ENCODE assay signal across 8 cellular contexts in the genomic region with DNA sequence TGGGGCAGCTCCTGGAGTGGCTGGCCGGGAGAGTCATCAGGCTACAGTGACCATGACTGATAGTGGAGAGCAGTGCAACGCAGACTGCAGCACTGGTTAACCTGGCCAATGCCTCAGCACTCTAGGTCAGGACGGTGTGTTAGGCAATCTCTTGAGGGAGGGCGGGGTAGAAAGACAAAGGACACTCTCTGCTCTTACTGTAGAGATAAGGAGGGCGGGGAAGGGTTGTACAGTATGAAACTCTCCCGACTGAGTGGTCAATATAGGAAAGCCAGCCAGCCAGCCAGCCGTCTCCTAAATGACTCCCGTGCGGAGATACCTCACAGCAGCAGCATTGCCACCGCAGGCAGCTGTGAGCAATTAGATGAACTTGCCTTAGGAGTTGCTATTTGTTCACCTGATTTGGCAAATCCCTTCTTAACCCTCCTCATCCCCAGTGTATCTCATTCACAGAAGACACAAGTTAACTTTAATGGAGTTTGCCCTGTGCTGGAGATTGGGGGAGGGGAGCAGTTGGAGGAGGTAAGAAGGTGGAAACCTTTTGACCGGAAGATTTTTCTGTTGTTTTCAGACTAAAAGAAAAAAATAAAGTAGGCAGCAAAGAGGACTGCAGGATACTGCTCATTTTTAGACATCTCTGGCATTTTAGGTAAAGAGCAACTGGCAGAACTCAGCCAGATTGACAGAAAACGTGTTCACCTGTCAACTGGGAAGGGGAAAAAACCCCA.
A peak's percentile ranks its signal among the peaks of the same experiment; 100 is the strongest.
DNase-seq lines count a peak whose midpoint lies in the region; ATAC-seq lines count a peak whose summit lies in the region.

No MANE protein-coding gene starts in this region.

- DNase-seq in NCI-H524 (lab: John Stamatoyannopoulos, UW) (peak; percentile 15 to 40), NCI-H524 treated with DMSO at 0.1 percent for 48 hours (lab: John Stamatoyannopoulos, UW) (no peak), T-helper 17 cell (no peak), AML-193 (lab: John Stamatoyannopoulos, UW) (no peak), T1000 (lab: John Stamatoyannopoulos, UW) (no peak)
- DNase-seq in stimulated activated naive CD4-positive, alpha-beta T cell treated with Interleukin-2 at 50 U/mL for 16 hours (lab: John Stamatoyannopoulos, UW), result no peak

- H3K36me3 ChIP-seq in iPS-20b (ENCODE audit: insufficient read depth, low read depth, low read length) (no peaks in the 10 kb centered on the region), skeletal muscle satellite cell (ENCODE audit: insufficient read depth, low read length) (no peaks in the 10 kb centered on the region)

- H3K27me3 Mint-ChIP-seq in T-helper 17 cell, result peaks cover 81% of the 10 kb centered on the region

- H3K9me3 ChIP-seq in T-helper 17 cell (ENCODE audit: control insufficient read depth, low read length, poor library complexity, severe bottlenecking) (no peaks in the 10 kb centered on the region), iPS-20b (ENCODE audit: insufficient read depth, low read depth, low read length) (no peaks in the 10 kb centered on the region), skeletal muscle satellite cell (replicated peaks; ENCODE audit: low read length) (no peaks in the 10 kb centered on the region)

- H3K27me3 ChIP-seq in iPS-20b (ENCODE audit: insufficient read depth, low read length) (peaks cover 48% of the 10 kb centered on the region), skeletal muscle satellite cell (ENCODE audit: control insufficient read depth, insufficient read depth, low read length) (peaks cover 44% of the 10 kb centered on the region)

- H3K4me1 Mint-ChIP-seq in T-helper 17 cell, result no peaks in the 10 kb centered on the region

- peak overlapping the region; percentile 77 for H3K4me2 ChIP-seq in skeletal muscle satellite cell (ENCODE audit: low read length)

- H3K4me3 Mint-ChIP-seq in T-helper 17 cell, result peak overlapping the region; percentile 79

- no peak for ATAC-seq in T-helper 17 cell

- H3K4me3 ChIP-seq in iPS-20b (ENCODE audit: low read length) (peak overlapping the region; percentile 74), skeletal muscle satellite cell (ENCODE audit: low read length) (no peak overlapping the region)

- no peak overlapping the region for H3K27ac Mint-ChIP-seq in T-helper 17 cell

- H3K9ac ChIP-seq in iPS-20b (ENCODE audit: low read depth, low read length) (no peak overlapping the region; the same call in 1 of the 2 replicates), skeletal muscle satellite cell (ENCODE audit: low read depth, low read length) (no peak overlapping the region)

- H3K4me1 ChIP-seq in iPS-20b (ENCODE audit: insufficient read depth, low read length) (peaks cover 11% of the 10 kb centered on the region; the same call in 1 of the 2 replicates), skeletal muscle satellite cell (ENCODE audit: control insufficient read depth, insufficient read depth, low read length) (no peaks in the 10 kb centered on the region)

- H3K27ac ChIP-seq in iPS-20b (ENCODE audit: low read length), result no peak overlapping the region

- H3K36me3 Mint-ChIP-seq in T-helper 17 cell (ENCODE audit: low read depth), result no peaks in the 10 kb centered on the region

Comparison
In these comparisons a context has a peak if more than half of its experiments do, and no peak if none do; other contexts are left out.
1. DNase-seq: peak in NCI-H524 (2 of 2); none in NCI-H524 treated with DMSO at 0.1 percent for 48 hours (single experiment), T-helper 17 cell (0 of 3), AML-193 (0 of 2), T1000 (single experiment) and stimulated activated naive CD4-positive, alpha-beta T cell treated with Interleukin-2 at 50 U/mL for 16 hours (single experiment).